ENCODE assay signal across 2 cellular contexts in genomic region chr20:20017852-20018245, GRCh38.
TF ChIP-seq lines count a peak whose summit lies in the region.

No MANE protein-coding gene starts in this region.

TF ChIP-seq in IMR-90, 13 proteins besides CTCF, POLR2A, EP300 and RAD21:
- TF ChIP-seq MAFK (IDR thresholded peaks at IDR 0.05; ENCODE audit: low read depth, low read length) (no peak), MXI1 (IDR thresholded peaks at IDR 0.05; ENCODE audit: borderline replicate concordance, low read depth, low read length) (no peak), ELK1 (IDR thresholded peaks at IDR 0.05; ENCODE audit: borderline replicate concordance, low read depth, low read length) (no peak), RFX5 (IDR thresholded peaks at IDR 0.05; ENCODE audit: low read depth, low read length) (no peak), SMC3 (IDR thresholded peaks at IDR 0.05; ENCODE audit: low read depth, low read length) (no peak)

TF ChIP-seq in GM12878, 131 proteins besides CTCF, POLR2A, EP300 and RAD21:
- TF ChIP-seq ZNF24 (IDR thresholded peaks at IDR 0.05) (no peak), CEBPB (IDR thresholded peaks at IDR 0.05; ENCODE audit: borderline replicate concordance in 1 of 2, low read depth in 2 of 2, low read length in 2 of 2) (no peak), ATF7 (IDR thresholded peaks at IDR 0.05; ENCODE audit: low read depth) (no peak), FOXM1 (IDR thresholded peaks at IDR 0.05; ENCODE audit: low read depth, low read length) (no peak), ZNF207 (IDR thresholded peaks at IDR 0.05; ENCODE audit: borderline replicate concordance) (no peak), SPI1 (IDR thresholded peaks at IDR 0.05; ENCODE audit: borderline replicate concordance, insufficient read depth, low read depth, low read length) (no peak)
TF ChIP-seq in GM12878: peak in this region for 0.
